Comparison of ENCODE assay signal across 24 cellular contexts in the genomic region with DNA sequence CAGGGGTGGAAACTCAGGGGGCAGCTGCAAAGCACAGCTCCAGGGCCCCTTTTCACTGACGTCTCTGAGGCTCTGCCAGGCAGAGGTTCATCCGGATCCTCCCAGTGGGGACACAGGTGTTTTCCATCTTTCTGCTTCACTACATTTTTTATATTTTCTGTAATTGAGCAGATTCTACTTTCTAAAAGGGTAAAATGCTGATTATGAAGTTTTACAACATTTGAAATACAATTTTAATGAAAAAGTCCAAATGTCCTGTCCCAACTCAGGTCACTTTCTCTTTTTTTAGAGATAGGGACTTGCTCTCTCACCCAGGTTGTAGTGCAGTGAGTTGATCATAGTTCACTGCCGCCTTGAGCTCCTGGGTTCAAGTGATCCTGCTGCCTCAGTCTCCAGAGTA. TPM values are rescaled to one million over a fixed set of nuclear protein-coding genes. Genes with fewer than 3 reads are reported as not detected.
DNase-seq lines count a peak whose midpoint lies in the region; ATAC-seq, FAIRE-seq and TF ChIP-seq lines count a peak whose summit lies in the region.
"Had no signal": no experiment of that assay in that cellular context is flagged by ENCODE, and none has a peak within 500 bp of the region (broad histone marks: within the 10 kb centered on the region; RNA-seq: fewer than 3 reads in every experiment).

No MANE protein-coding gene starts in this region.

- FAIRE-seq in HepG2 (lab: Jason Lieb, UNC) (no peak), K562 (lab: Jason Lieb, UNC) (no peak)
- FAIRE-seq: GM12878, GM12892, GM18507 had no signal

- DNase-seq in HepG2 (ENCODE audit: low spot score) = no peak
- DNase-seq in right lobe of liver = no peak
- no peak for DNase-seq in K562 (ENCODE audit: extremely low read depth in 1 of 4, low spot score in 3 of 4)
- DNase-seq in mucosa of gallbladder (ENCODE audit: low spot score) = no peak
- DNase-seq: ACHN; BE2C; C1 segment of cervical spinal cord; CD4-positive, alpha-beta memory T cell; CD4-positive, CD25-positive, alpha-beta regulatory T cell; CD8-positive, alpha-beta memory T cell; COR-L47; DMS 273 treated with DMSO at 0.1 percent for 48 hours; DMS153; DMS53; DMS79; DND-41; EL; GDM1 had no signal

- H3K9me3 ChIP-seq in HepG2 (ENCODE audit: low read length) (no peaks in the 10 kb centered on the region), right lobe of liver (no peaks in the 10 kb centered on the region), K562 (replicated peaks; ENCODE audit: control insufficient read depth, insufficient read depth, low read depth, low read length) (no peaks in the 10 kb centered on the region)
- H3K9me3 ChIP-seq: BE2C had no signal

- H3K27me3 ChIP-seq in HepG2 (ENCODE audit: control insufficient read depth in 1 of 2, insufficient read depth in 2 of 2, low read length in 2 of 2) (no peaks in the 10 kb centered on the region), right lobe of liver (no peaks in the 10 kb centered on the region), K562 (ENCODE audit: control insufficient read depth in 2 of 2, insufficient read depth in 2 of 2, low read length in 2 of 2) (no peaks in the 10 kb centered on the region)
- H3K27me3 ChIP-seq: BE2C, BLaER1 had no signal

- TF ChIP-seq CTCF in HepG2 (CRISPR knock-in tag; IDR thresholded peaks at IDR 0.05) = no peak
- no peak for TF ChIP-seq CTCF in right lobe of liver (IDR thresholded peaks at IDR 0.05)
- no peak for TF ChIP-seq CTCF in K562 (IDR thresholded peaks at IDR 0.05 in 2 of 3, conservative IDR thresholded peaks at IDR 0.05 in 1 of 3; ENCODE audit: insufficient read depth in 2 of 3, low read depth in 1 of 3, low read length in 3 of 3)

- no peaks in the 10 kb centered on the region for H3K9me1 ChIP-seq in K562 (ENCODE audit: control insufficient read depth, insufficient read depth, low read length)

- H3K4me2 ChIP-seq in HepG2 (ENCODE audit: low read depth, low read length) (no peak overlapping the region), K562 (ENCODE audit: insufficient read depth, low read length) (no peak overlapping the region)
- H3K4me2 ChIP-seq: BLaER1 had no signal

- TF ChIP-seq EP300 in HepG2 (IDR thresholded peaks at IDR 0.05; ENCODE audit: low read depth in 2 of 2, low read length in 2 of 2) (no peak), HepG2 (CRISPR knock-in tag; IDR thresholded peaks at IDR 0.05; ENCODE audit: borderline replicate concordance) (no peak), K562 (IDR thresholded peaks at IDR 0.05; ENCODE audit: low read length) (no peak)

- TF ChIP-seq POLR2A in HepG2 (IDR thresholded peaks at IDR 0.05; ENCODE audit: insufficient read depth in 1 of 2, low read depth in 2 of 2, low read length in 2 of 2) (no peak), right lobe of liver (IDR thresholded peaks at IDR 0.05) (no peak), K562 (conservative IDR thresholded peaks at IDR 0.05) (no peak)

- H3K4me1 ChIP-seq in HepG2 (ENCODE audit: insufficient read depth, low read length) (peaks cover 22% of the 10 kb centered on the region), right lobe of liver (no peaks in the 10 kb centered on the region), K562 (replicated peaks in 1 of 2; ENCODE audit: control insufficient read depth in 2 of 2, insufficient read depth in 2 of 2, low read length in 2 of 2) (no peaks in the 10 kb centered on the region)
- H3K4me1 ChIP-seq: BE2C had no signal

- ATAC-seq in HepG2 (no peak), right lobe of liver (no peak), K562 (no peak), GM21423 (IDR thresholded peaks at IDR 0.05; ENCODE audit: unreplicated experiment) (no peak)
- ATAC-seq: GM12878 had no signal

- intact Hi-C loops in HepG2 (cut with micrococcal nuclease; ENCODE audit: unreplicated experiment) = no loop called here
- intact Hi-C loops in right lobe of liver (cut with DNase I) = no loop called here
- intact Hi-C loops in K562 (cut with micrococcal nuclease) = no loop called here

- H3K79me2 ChIP-seq in HepG2 (ENCODE audit: insufficient read depth, low read length) (no peaks in the 10 kb centered on the region), K562 (ENCODE audit: control insufficient read depth, insufficient read depth, low read length) (no peaks in the 10 kb centered on the region)

- 61% methylated on average over 3 of the region's 3 CpGs for WGBS in HepG2 (ENCODE audit: low lambda C conversion rate)
- 29% methylated on average over 2 of the region's 3 CpGs for WGBS in right lobe of liver (ENCODE audit: insufficient coverage, low coverage, low lambda C conversion rate, missing lambda C conversion rate)
- 27% methylated on average over 3 of the region's 3 CpGs for WGBS in K562 (ENCODE audit: insufficient coverage, low coverage, missing lambda C conversion rate)

- H3K36me3 ChIP-seq in HepG2 (replicated peaks in 1 of 2; ENCODE audit: control insufficient read depth in 1 of 2, insufficient read depth in 2 of 2, low read length in 2 of 2) (no peaks in the 10 kb centered on the region), right lobe of liver (no peaks in the 10 kb centered on the region), K562 (ENCODE audit: control insufficient read depth, insufficient read depth, low read length) (no peaks in the 10 kb centered on the region)
- H3K36me3 ChIP-seq: BE2C, BLaER1 had no signal

- POLR2A ChIA-PET in HepG2 (lab: Yijun Ruan, JAX) (no interaction called here), K562 (lab: Yijun Ruan, JAX) (interaction anchor here (0.8 kb wide), 1 partner anchor 9 kb away, joined by 3 read pairs; no protein-coding TSS in a partner anchor)

- H2AFZ ChIP-seq in HepG2 (ENCODE audit: low read length) = no peak overlapping the region
- H2AFZ ChIP-seq in K562 (ENCODE audit: low read depth, low read length) = no peak overlapping the region

- H4K20me1 ChIP-seq in HepG2 (ENCODE audit: insufficient read depth, low read length) = no peaks in the 10 kb centered on the region
- no peaks in the 10 kb centered on the region for H4K20me1 ChIP-seq in K562 (replicated peaks; ENCODE audit: control insufficient read depth, insufficient read depth, low read length)
- H4K20me1 ChIP-seq: BLaER1 had no signal

- BruUV-seq in HepG2 (replicated peaks; lab: Mats Ljungman, UMichigan) (no TSS peak), K562 (replicated peaks; lab: Mats Ljungman, UMichigan) (no TSS peak)

- in situ Hi-C loops in HepG2 (cut with HindIII; ENCODE audit: extremely low pct_ligation_motif_present, low pct_unique_long_range_greater_than_20kb) = no loop called here
- in situ Hi-C loops in K562 (cut with MboI) = no loop called here

- no peak overlapping the region for H3K9ac ChIP-seq in HepG2 (ENCODE audit: insufficient read depth, low read depth, low read length)
- H3K9ac ChIP-seq in K562 (ENCODE audit: insufficient read depth in 1 of 2, low read depth in 2 of 2, low read length in 2 of 2) = no peak overlapping the region
- H3K9ac ChIP-seq: BLaER1 had no signal

- CTCF ChIA-PET in HepG2 (lab: Yijun Ruan, JAX; ENCODE audit: low intra/inter-chr PET ratio, low total read pairs) (no interaction called here), K562 (lab: Yijun Ruan, JAX; ENCODE audit: low intra/inter-chr PET ratio) (no interaction called here)

- TF ChIP-seq RAD21 in HepG2 (CRISPR knock-in tag; IDR thresholded peaks at IDR 0.05) (no peak), K562 (CRISPR knock-in tag; conservative IDR thresholded peaks at IDR 0.05 in 1 of 2, IDR thresholded peaks at IDR 0.05 in 1 of 2) (no peak)

- H3K27ac ChIP-seq in HepG2 (ENCODE audit: extremely low read length, insufficient read depth, low read length) (no peak overlapping the region), right lobe of liver (no peak overlapping the region), K562 (ENCODE audit: extremely low read depth, low read depth, low read length) (no peak overlapping the region)
- H3K27ac ChIP-seq: 22Rv1, BLaER1 had no signal

- H3K4me3 ChIP-seq in HepG2 (replicated peaks in 1 of 3; ENCODE audit: insufficient read depth in 1 of 3, low read depth in 2 of 3, low read length in 3 of 3) (no peak overlapping the region), right lobe of liver (no peak overlapping the region), K562 (no peak overlapping the region)
- H3K4me3 ChIP-seq: BLaER1, GM12878 had no signal

RNA-seq across cellular contexts. Expression of a gene that starts 41.9 kb away (rescaled TPM):
- total RNA-seq in HepG2 (2016; rRNA removed; fragmentation: Illumina TruSeq; extraction: Trizol) (131 and 345 TPM in 2 replicates), right lobe of liver (100 to 1,000 TPM; 107 to 561 (median 406) TPM), K562 (2014; rRNA removed) (not detected in 2 replicates), K562 (2014; rRNA removed; fragmentation: Illumina TruSeq; extraction: Trizol) (not detected in 2 replicates), K562 (2015; rRNA removed; fragmentation: Illumina TruSeq; extraction: Trizol) (not detected in 2 replicates), K562 (2021) (3.3 and 4.5 TPM in 2 replicates), mucosa of gallbladder (1,097 TPM)
- 40.4 and 40.8 TPM in 2 replicates for total RNA-seq in HepG2 (2016; cell fraction: cytosol; rRNA removed; fragmentation: Illumina TruSeq; extraction: Trizol; ENCODE audit: low read depth)
- 123 and 365 TPM in 2 replicates for total RNA-seq in HepG2 (2016; cell fraction: insoluble cytoplasmic fraction; rRNA removed; fragmentation: Illumina TruSeq; extraction: Trizol)
- 56.7 and 57.0 TPM in 2 replicates for total RNA-seq in HepG2 (2016; cell fraction: membrane; rRNA removed; fragmentation: Illumina TruSeq; extraction: Trizol)
- 268 and 300 TPM in 2 replicates for total RNA-seq in HepG2 (2016; cell fraction: nucleus; rRNA removed; fragmentation: Illumina TruSeq; extraction: Trizol)
- polyA plus RNA-seq in HepG2 (2011; rRNA removed) (527 and 598 TPM in 2 replicates), K562 (2011; rRNA removed) (not detected in 2 replicates), K562 (2014; fragmentation: Illumina TruSeq; extraction: Trizol) (not detected in 2 replicates), K562 (2014; fragmentation: Nextera tagmentation; extraction: Ambion mirVana) (not detected), K562 (2014; rRNA removed) (0.09 and 0.46 TPM in 2 replicates)
- 540 and 603 TPM in 2 replicates for polyA plus RNA-seq in HepG2 (2011; cell fraction: cytosol; rRNA removed)
- polyA plus RNA-seq in HepG2 (2011; cell fraction: nucleus; rRNA removed) = 321 and 388 TPM in 2 replicates
- 267 and 414 TPM in 2 replicates for polyA plus RNA-seq in HepG2 (2012)
- polyA plus RNA-seq in HepG2 (2016; cell fraction: cytosol; fragmentation: Illumina TruSeq; extraction: Trizol; ENCODE audit: low read depth) = 46.2 and 49.2 TPM in 2 replicates
- 135 and 142 TPM in 2 replicates for polyA plus RNA-seq in HepG2 (2016; cell fraction: insoluble cytoplasmic fraction; fragmentation: Illumina TruSeq; extraction: Trizol; ENCODE audit: low read depth)
- 49.9 and 54.4 TPM in 2 replicates for polyA plus RNA-seq in HepG2 (2016; cell fraction: membrane; fragmentation: Illumina TruSeq; extraction: Trizol; ENCODE audit: low read depth)
- 529 and 565 TPM in 2 replicates for polyA plus RNA-seq in HepG2 (2016; cell fraction: nucleus; fragmentation: Illumina TruSeq; extraction: Trizol; ENCODE audit: insufficient read depth, low read depth)
- 311 and 488 TPM in 2 replicates for polyA minus RNA-seq in HepG2 (2011; rRNA and poly(A)+ RNA removed; ENCODE audit: low replicate concordance)
- 211 and 252 TPM in 2 replicates for polyA minus RNA-seq in HepG2 (2011; cell fraction: cytosol; rRNA and poly(A)+ RNA removed)
- 56.9 and 83.0 TPM in 2 replicates for polyA minus RNA-seq in HepG2 (2011; cell fraction: nucleus; rRNA and poly(A)+ RNA removed)
- not detected in 2 replicates for total RNA-seq in K562 (2011; cell fraction: chromatin; rRNA removed; ENCODE audit: low replicate concordance)
- not detected in 2 replicates for total RNA-seq in K562 (2011; cell fraction: nucleolus; rRNA removed)
- not detected in 2 replicates for total RNA-seq in K562 (2011; cell fraction: nucleoplasm; rRNA removed)
- polyA plus RNA-seq in K562 (2011; cell fraction: cytosol; rRNA removed) = 0.04 and 0.09 TPM in 2 replicates
- not detected in 2 replicates for polyA plus RNA-seq in K562 (2011; cell fraction: nucleus; rRNA removed)
- 0.04 and 0.15 TPM in 2 replicates for polyA plus RNA-seq in K562 (2012)
- polyA minus RNA-seq in K562 (2011; rRNA and poly(A)+ RNA removed) = 0.27 TPM in 1 of 2 replicates, not detected in the other
- polyA minus RNA-seq in K562 (2011; cell fraction: cytosol; rRNA and poly(A)+ RNA removed) = 3.5 and 8.9 TPM in 2 replicates
- 0.78 and 1.1 TPM in 2 replicates for polyA minus RNA-seq in K562 (2011; cell fraction: nucleus; rRNA and poly(A)+ RNA removed)

Comparison
In these comparisons a context has a peak if more than half of its experiments do, and no peak if none do; other contexts are left out.
1. RNA of a gene that starts 41.9 kb away (total RNA-seq): 1,097 TPM in mucosa of gallbladder (single experiment), 107 to 561 TPM in right lobe of liver and 40.4 to 365 TPM in HepG2; 3.3 to 4.5 TPM in K562; every median in the first group is over 4 times any median in the second.